Comparison of ENCODE assay signal across 8 cellular contexts in genomic region chr5:132489051-132489770, GRCh38. TPM values are rescaled to one million over a fixed set of nuclear protein-coding genes. Genes with fewer than 3 reads are reported as not detected.
DNase-seq lines count a peak whose midpoint lies in the region; ATAC-seq and TF ChIP-seq lines count a peak whose summit lies in the region.

No MANE protein-coding gene starts in this region.

- H3K9me3 ChIP-seq in HEK293 (ENCODE audit: control insufficient read depth, insufficient read depth, low read depth, low read length), result no peaks in the 10 kb centered on the region

- H3K4me1 ChIP-seq in HEK293 (ENCODE audit: control insufficient read depth, insufficient read depth, low read length), result 0 out of 2 replicates have a peak, but pooled peaks cover 2% of the 10 kb centered on the region
- peaks cover 19% of the 10 kb centered on the region for H3K4me1 ChIP-seq in foreskin keratinocyte

- peaks cover 58% of the 10 kb centered on the region for H3K36me3 Mint-ChIP-seq in activated CD4-positive, alpha-beta T cell treated with anti-CD3 and anti-CD28 coated beads for 36 hours (ENCODE audit: low read depth)

- peaks cover 70% of the 10 kb centered on the region for H3K4me1 Mint-ChIP-seq in activated CD4-positive, alpha-beta T cell treated with anti-CD3 and anti-CD28 coated beads for 36 hours

- H3K4me3 Mint-ChIP-seq in activated CD4-positive, alpha-beta T cell treated with anti-CD3 and anti-CD28 coated beads for 36 hours, result peak overlapping the region; percentile 96

- POLR2A ChIA-PET in HEK293 (lab: Yijun Ruan, JAX), result interaction anchor here (1.0 to 2.6 kb wide), 8 partner anchors 9 to 195 kb away, joined by 3 to 24 read pairs (median 8); partner anchors contain the start of gene SLC22A4
- POLR2A ChIA-PET in activated CD4-positive, alpha-beta T cell treated with anti-CD3 and anti-CD28 coated beads for 36 hours (lab: Charles Lee), result interaction anchor here (0.7 to 9.5 kb wide), 12 partner anchors 9 to 387 kb away, joined by 3 to 130 read pairs (median 16); no protein-coding TSS in a partner anchor

- H3K9me3 Mint-ChIP-seq in activated CD4-positive, alpha-beta T cell treated with anti-CD3 and anti-CD28 coated beads for 36 hours (ENCODE audit: low read depth), result no peaks in the 10 kb centered on the region

- ATAC-seq in activated CD4-positive, alpha-beta T cell treated with anti-CD3 and anti-CD28 coated beads for 36 hours, result no peak
- ATAC-seq in HG02885 (IDR thresholded peaks at IDR 0.05; ENCODE audit: poor library complexity, unreplicated experiment), result no peak
- no peak for ATAC-seq in foreskin keratinocyte
- ATAC-seq in GM19351 (IDR thresholded peaks at IDR 0.05; ENCODE audit: unreplicated experiment), result no peak

- H3K4me3 ChIP-seq in HEK293 (ENCODE audit: low read depth, low read length) (peak overlapping the region; percentile 73), fibroblast of the aortic adventitia (ENCODE audit: low read depth, low read length) (peak overlapping the region; percentile 77), skin epidermis (peak overlapping the region; percentile 80 to 87 (median 80))

- H3K36me3 ChIP-seq in HEK293 (ENCODE audit: control insufficient read depth in 2 of 2, insufficient read depth in 1 of 2, low read length in 2 of 2), result peaks cover 0 to 45% of the 10 kb centered on the region in 2 experiments; a peak in 2 of 3 replicates

- H3K27ac Mint-ChIP-seq in activated CD4-positive, alpha-beta T cell treated with anti-CD3 and anti-CD28 coated beads for 36 hours, result peak overlapping the region; percentile 92

- CTCF ChIA-PET in HEK293 (lab: Yijun Ruan, JAX), result interaction anchor here (0.8 to 2.6 kb wide), 5 partner anchors 11 to 251 kb away, joined by 3 to 12 read pairs (median 3); no protein-coding TSS in a partner anchor
- CTCF ChIA-PET in activated CD4-positive, alpha-beta T cell treated with anti-CD3 and anti-CD28 coated beads for 36 hours (lab: Charles Lee), result interaction anchor here (0.8 to 4.9 kb wide), 6 partner anchors 9 to 69 kb away, joined by 3 to 25 read pairs (median 5); no protein-coding TSS in a partner anchor

- no peaks in the 10 kb centered on the region for H3K27me3 Mint-ChIP-seq in activated CD4-positive, alpha-beta T cell treated with anti-CD3 and anti-CD28 coated beads for 36 hours

- intact Hi-C loops in activated CD4-positive, alpha-beta T cell treated with anti-CD3 and anti-CD28 coated beads for 36 hours (cut with DNase I, micrococcal nuclease), result loop anchor here in 1 of 2 experiments (2.0 kb wide), 1 partner anchor 22 kb away; no protein-coding TSS in a partner anchor

- H3K27ac ChIP-seq in HEK293 (ENCODE audit: extremely low read depth, low read depth, low read length) (no peak overlapping the region), skin epidermis (peak overlapping the region in 20 of 21 experiments; percentile 86 to 100 (median 98)), foreskin keratinocyte (no peak overlapping the region)

- DNase-seq in activated CD4-positive, alpha-beta T cell treated with anti-CD3 and anti-CD28 coated beads for 36 hours, result peak; percentile 34
- no peak for DNase-seq in fibroblast of the aortic adventitia (ENCODE audit: low read depth)
- no peak for DNase-seq in foreskin keratinocyte
- no peak for DNase-seq in foreskin melanocyte

- TF ChIP-seq CTCF in HEK293 (tag by site-specific recombination; IDR thresholded peaks at IDR 0.05) (no peak), fibroblast of the aortic adventitia (IDR thresholded peaks at IDR 0.05; ENCODE audit: insufficient read depth, low read length) (no peak), foreskin keratinocyte (conservative IDR thresholded peaks at IDR 0.05) (no peak)

- no peaks in the 10 kb centered on the region for H3K27me3 ChIP-seq in foreskin keratinocyte

TF ChIP-seq in HEK293, 187 proteins besides CTCF, POLR2A, EP300 and RAD21 (continues in another document):
- no peak for TF ChIP-seq ZNF148 (tag by site-specific recombination; IDR thresholded peaks at IDR 0.05; ENCODE audit: borderline replicate concordance)
- no peak for TF ChIP-seq ZSCAN23 (tag by site-specific recombination; IDR thresholded peaks at IDR 0.05)
- TF ChIP-seq ZNF626 (tag by site-specific recombination; IDR thresholded peaks at IDR 0.05), result no peak
- TF ChIP-seq ZFP37 (tag by site-specific recombination; IDR thresholded peaks at IDR 0.05), result no peak
- no peak for TF ChIP-seq GFI1B (tag by site-specific recombination; IDR thresholded peaks at IDR 0.05)
- no peak for TF ChIP-seq ZNF10 (tag by site-specific recombination; IDR thresholded peaks at IDR 0.05)
- TF ChIP-seq ZNF354C (tag by site-specific recombination; IDR thresholded peaks at IDR 0.05; ENCODE audit: borderline replicate concordance, low read depth), result no peak
- TF ChIP-seq PRDM2 (tag by site-specific recombination; IDR thresholded peaks at IDR 0.05; ENCODE audit: borderline replicate concordance), result no peak
- TF ChIP-seq YY2 (tag by site-specific recombination; IDR thresholded peaks at IDR 0.05), result no peak
- no peak for TF ChIP-seq ZNF707 (tag by site-specific recombination; IDR thresholded peaks at IDR 0.05)
- TF ChIP-seq ZNF266 (tag by site-specific recombination; IDR thresholded peaks at IDR 0.05; ENCODE audit: low read depth), result no peak
- no peak for TF ChIP-seq ZNF239 (tag by site-specific recombination; IDR thresholded peaks at IDR 0.05)
- TF ChIP-seq TCF7L2 (IDR thresholded peaks at IDR 0.05; ENCODE audit: borderline replicate concordance, low read depth, low read length), result no peak

RNA-seq across cellular contexts. Expression of gene IRF1, which starts 1.4 kb away (rescaled TPM):
- total RNA-seq in activated CD4-positive, alpha-beta T cell treated with anti-CD3 and anti-CD28 coated beads for 36 hours, result 100 to 1,000 TPM; 121 to 130 TPM
- 17.1 and 24.6 TPM in 2 replicates for total RNA-seq in fibroblast of the aortic adventitia (ENCODE audit: low replicate concordance)
- 24.0 and 31.5 TPM in 2 replicates for total RNA-seq in foreskin keratinocyte
- polyA plus RNA-seq in foreskin keratinocyte, result 18.0 and 22.7 TPM in 2 replicates

RNA-seq across cellular contexts. Expression of gene IL5, which starts 54.1 kb away (rescaled TPM):
- total RNA-seq in activated CD4-positive, alpha-beta T cell treated with anti-CD3 and anti-CD28 coated beads for 36 hours, result 1 to 10 TPM in 1 of 2 experiments, under 1 TPM in 1; 0.69 to 1.6 TPM
- total RNA-seq in fibroblast of the aortic adventitia (ENCODE audit: low replicate concordance), result not detected in 2 replicates
- not detected in 2 replicates for total RNA-seq in foreskin keratinocyte
- polyA plus RNA-seq in foreskin keratinocyte, result not detected in 2 replicates

Comparison
In these comparisons a context has a peak if more than half of its experiments do, and no peak if none do; other contexts are left out.
1. H3K27ac ChIP-seq: peak in skin epidermis (20 of 21); none in HEK293 (single experiment) and foreskin keratinocyte (single experiment).
2. Peak in every context shown above with its lines, with median percentiles within 50 percentile points of each other: H3K4me3 ChIP-seq.